ENCODE assay signal across 21 cellular contexts in genomic region chr14:89624500-89625156, GRCh38.
DNase-seq lines count a peak whose midpoint lies in the region; ATAC-seq and TF ChIP-seq lines count a peak whose summit lies in the region.
"Had no signal": no experiment of that assay in that cellular context is flagged by ENCODE, and none has a peak within 500 bp of the region (broad histone marks: within the 10 kb centered on the region; RNA-seq: fewer than 3 reads in every experiment).

No MANE protein-coding gene starts in this region.

- H3K4me3 ChIP-seq in mammary epithelial cell (replicated peaks in 1 of 3; ENCODE audit: insufficient read depth in 1 of 3, low read depth in 2 of 3, low read length in 3 of 3): no peak overlapping the region
- H3K4me3 ChIP-seq: A549, MG63, stomach, upper lobe of right lung had no signal

- H3K9me3 Mint-ChIP-seq in mesothelial cell of epicardium: peaks cover 3% of the 10 kb centered on the region
- H3K9me3 Mint-ChIP-seq in stimulated activated naive B cell treated with anti-CD40 and anti-IgM and Interleukin-4, amounts not matched to agents 10 μg/mL and 1 μg/mL and 100 μg/mL, for 72 hours: peaks cover 10 to 11% of the 10 kb centered on the region in 2 donors

- H4K20me1 ChIP-seq in mammary epithelial cell (ENCODE audit: insufficient read depth, low read length): no peaks in the 10 kb centered on the region

- no peaks in the 10 kb centered on the region for H3K4me1 ChIP-seq in mammary epithelial cell (ENCODE audit: insufficient read depth, low read length)

- H3K9me3 ChIP-seq in mammary epithelial cell (replicated peaks; ENCODE audit: insufficient read depth, low read length): no peaks in the 10 kb centered on the region
- H3K9me3 ChIP-seq: A549, MG63, stomach, upper lobe of right lung had no signal

- CTCF ChIA-PET in mammary epithelial cell (lab: Charles Lee; ENCODE audit: low non-redundant PET): no interaction called here

- intact Hi-C loops in mammary epithelial cell (cut with micrococcal nuclease): no loop called here

- DNase-seq in NCI-H510A treated with DMSO at 0.1 percent for 48 hours (lab: John Stamatoyannopoulos, UW): peak; percentile 54
- DNase-seq in NCI-H510A (lab: John Stamatoyannopoulos, UW): no peak
- DNase-seq in SHP77 (lab: John Stamatoyannopoulos, UW): peak; percentile 25 to 40
- no peak for DNase-seq in mesothelial cell of epicardium (ENCODE audit: low spot score in 2 of 2, unreplicated experiment in 2 of 2)
- DNase-seq in stimulated activated naive B cell treated with anti-CD40 and anti-IgM and Interleukin-4, amounts not matched to agents 10 μg/mL and 1 μg/mL and 100 μg/mL, for 72 hours: no peak
- DNase-seq in kidney tubule cell (ENCODE audit: low spot score): no peak
- no peak for DNase-seq in mammary epithelial cell
- DNase-seq: activated CD4-positive, alpha-beta T cell treated with anti-CD3 and anti-CD28 coated beads, Interleukin-2, amount 50 U/mL, for 1 hour; activated naive CD4-positive, alpha-beta T cell treated with anti-CD3 and anti-CD28 coated beads, Interleukin-2, amount 50 U/mL, for 16 hours; activated T-cell treated with anti-CD3 and anti-CD28 coated beads for 4 hours; Calu3; MG63; naive B cell; NCI-H526; stomach; T-helper 1 cell; upper lobe of right lung had no signal

- in situ Hi-C loops in mammary epithelial cell (cut with MboI; ENCODE audit: low sequenced_read_pairs in 2 of 2): no loop called here

- dilution Hi-C loops in mammary epithelial cell (cut with HindIII; ENCODE audit: low sequenced_read_pairs): no loop called here

- no peaks in the 10 kb centered on the region for H3K27me3 Mint-ChIP-seq in mesothelial cell of epicardium (ENCODE audit: low read depth)
- no peaks in the 10 kb centered on the region for H3K27me3 Mint-ChIP-seq in stimulated activated naive B cell treated with anti-CD40 and anti-IgM and Interleukin-4, amounts not matched to agents 10 μg/mL and 1 μg/mL and 100 μg/mL, for 72 hours
- H3K27me3 Mint-ChIP-seq: naive B cell had no signal

- H3K36me3 ChIP-seq in mammary epithelial cell (ENCODE audit: insufficient read depth, low read length): no peaks in the 10 kb centered on the region
- H3K36me3 ChIP-seq: MG63, stomach, upper lobe of right lung had no signal

- H3K27ac ChIP-seq in mammary epithelial cell (ENCODE audit: insufficient read depth, low read depth, low read length): no peak overlapping the region
- H3K27ac ChIP-seq: A549, HL-60, upper lobe of right lung had no signal

- H3K4me3 Mint-ChIP-seq in mesothelial cell of epicardium: no peak overlapping the region
- no peak overlapping the region for H3K4me3 Mint-ChIP-seq in stimulated activated naive B cell treated with anti-CD40 and anti-IgM and Interleukin-4, amounts not matched to agents 10 μg/mL and 1 μg/mL and 100 μg/mL, for 72 hours
- H3K4me3 Mint-ChIP-seq: naive B cell had no signal

- H3K36me3 Mint-ChIP-seq in mesothelial cell of epicardium: no peaks in the 10 kb centered on the region
- H3K36me3 Mint-ChIP-seq in stimulated activated naive B cell treated with anti-CD40 and anti-IgM and Interleukin-4, amounts not matched to agents 10 μg/mL and 1 μg/mL and 100 μg/mL, for 72 hours: peaks cover 9 to 15% of the 10 kb centered on the region in 2 donors

- H2AFZ ChIP-seq in mammary epithelial cell (ENCODE audit: low read depth, low read length): no peak overlapping the region

- peaks cover 47% of the 10 kb centered on the region for H3K4me1 Mint-ChIP-seq in mesothelial cell of epicardium
- H3K4me1 Mint-ChIP-seq in stimulated activated naive B cell treated with anti-CD40 and anti-IgM and Interleukin-4, amounts not matched to agents 10 μg/mL and 1 μg/mL and 100 μg/mL, for 72 hours: peaks cover 52 to 77% of the 10 kb centered on the region in 2 donors

- BruUV-seq in mammary epithelial cell (replicated peaks; lab: Mats Ljungman, UMichigan): no TSS peak

- WGBS in mammary epithelial cell (ENCODE audit: low coverage, missing lambda C conversion rate): 78% methylated on average over 11 of the region's 15 CpGs

- H3K27ac Mint-ChIP-seq in mesothelial cell of epicardium: peak overlapping the region; percentile 85
- H3K27ac Mint-ChIP-seq in stimulated activated naive B cell treated with anti-CD40 and anti-IgM and Interleukin-4, amounts not matched to agents 10 μg/mL and 1 μg/mL and 100 μg/mL, for 72 hours: peak overlapping the region; percentile 93

- no peak overlapping the region for H3K9ac ChIP-seq in mammary epithelial cell (ENCODE audit: insufficient read depth, low read length)

- no peaks in the 10 kb centered on the region for H3K79me2 ChIP-seq in mammary epithelial cell (ENCODE audit: insufficient read depth, low read length)

- no peaks in the 10 kb centered on the region for H3K27me3 ChIP-seq in mammary epithelial cell (ENCODE audit: insufficient read depth, low read length)
- H3K27me3 ChIP-seq: MG63, stomach, upper lobe of right lung had no signal

- ATAC-seq in stimulated activated naive B cell treated with anti-CD40 and anti-IgM and Interleukin-4, amounts not matched to agents 10 μg/mL and 1 μg/mL and 100 μg/mL, for 72 hours (replicated peaks): no peak
- ATAC-seq in GM18502 (IDR thresholded peaks at IDR 0.05; ENCODE audit: poor library complexity, unreplicated experiment): no peak
- ATAC-seq: A549, HCT116, upper lobe of right lung had no signal

- no peak overlapping the region for H3K4me2 ChIP-seq in mammary epithelial cell (ENCODE audit: insufficient read depth, low read depth, low read length)
- H3K4me2 ChIP-seq: A549 had no signal

- TF ChIP-seq CTCF in mesothelial cell of epicardium (IDR thresholded peaks at IDR 0.05; ENCODE audit: unreplicated experiment) (no peak), mammary epithelial cell (conservative IDR thresholded peaks at IDR 0.05 in 1 of 2, IDR thresholded peaks at IDR 0.05 in 1 of 2; ENCODE audit: extremely low read depth in 1 of 2, insufficient read depth in 1 of 2, low read depth in 1 of 2, low read length in 2 of 2) (no peak)

Comparison
In these comparisons a context has a peak if more than half of its experiments do, and no peak if none do; other contexts are left out.
1. DNase-seq: peak in NCI-H510A treated with DMSO at 0.1 percent for 48 hours (single experiment) and SHP77 (2 of 2); none in NCI-H510A (single experiment), mesothelial cell of epicardium (0 of 2), stimulated activated naive B cell treated with anti-CD40 and anti-IgM and Interleukin-4, amounts not matched to agents 10 μg/mL and 1 μg/mL and 100 μg/mL, for 72 hours (single experiment), kidney tubule cell (single experiment) and mammary epithelial cell (single experiment).